In the genomic region with DNA sequence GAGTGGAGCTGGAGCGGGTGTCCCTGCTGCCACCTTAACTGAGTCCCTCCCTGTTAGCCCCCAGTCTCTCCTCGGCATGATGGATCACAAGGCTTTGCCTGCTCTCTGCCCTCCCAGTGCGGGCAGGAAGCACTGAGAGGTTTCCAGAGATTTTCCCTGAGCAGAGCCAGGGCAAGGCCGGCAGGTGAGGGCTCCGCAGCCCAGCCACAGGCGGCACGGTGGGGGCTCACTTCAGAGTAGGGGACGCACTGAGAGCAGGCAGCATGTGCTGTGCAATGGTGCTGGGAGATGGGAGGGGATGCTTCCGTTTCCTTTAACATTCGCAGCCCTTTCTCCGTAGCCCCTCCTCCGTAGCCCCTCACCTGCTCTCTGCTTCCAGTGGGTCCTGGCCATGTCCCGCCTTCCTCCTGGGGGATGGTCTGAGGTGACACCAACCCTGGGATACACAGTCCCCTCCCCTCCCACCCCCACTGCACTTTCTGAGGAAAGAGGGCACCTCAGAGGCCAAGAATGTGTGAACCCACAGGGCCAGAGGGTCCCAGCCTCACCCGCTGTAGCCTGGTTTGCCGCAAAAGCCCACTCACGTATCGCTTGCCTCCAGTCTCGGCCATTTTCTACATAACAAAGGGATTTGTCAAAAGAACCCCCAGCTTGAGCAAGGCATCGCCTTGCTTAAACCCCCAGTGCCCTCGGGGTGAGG, we compare ENCODE assay signal across 1 cellular context.
TF ChIP-seq lines count a peak whose summit lies in the region.

No MANE protein-coding gene starts in this region.

TF ChIP-seq in SK-N-SH treated with all-trans-retinoic acid at 6 μM for 48 hours, 23 proteins besides CTCF, POLR2A, EP300 and RAD21 (continued from another document):
- TF ChIP-seq, protein P1, sequence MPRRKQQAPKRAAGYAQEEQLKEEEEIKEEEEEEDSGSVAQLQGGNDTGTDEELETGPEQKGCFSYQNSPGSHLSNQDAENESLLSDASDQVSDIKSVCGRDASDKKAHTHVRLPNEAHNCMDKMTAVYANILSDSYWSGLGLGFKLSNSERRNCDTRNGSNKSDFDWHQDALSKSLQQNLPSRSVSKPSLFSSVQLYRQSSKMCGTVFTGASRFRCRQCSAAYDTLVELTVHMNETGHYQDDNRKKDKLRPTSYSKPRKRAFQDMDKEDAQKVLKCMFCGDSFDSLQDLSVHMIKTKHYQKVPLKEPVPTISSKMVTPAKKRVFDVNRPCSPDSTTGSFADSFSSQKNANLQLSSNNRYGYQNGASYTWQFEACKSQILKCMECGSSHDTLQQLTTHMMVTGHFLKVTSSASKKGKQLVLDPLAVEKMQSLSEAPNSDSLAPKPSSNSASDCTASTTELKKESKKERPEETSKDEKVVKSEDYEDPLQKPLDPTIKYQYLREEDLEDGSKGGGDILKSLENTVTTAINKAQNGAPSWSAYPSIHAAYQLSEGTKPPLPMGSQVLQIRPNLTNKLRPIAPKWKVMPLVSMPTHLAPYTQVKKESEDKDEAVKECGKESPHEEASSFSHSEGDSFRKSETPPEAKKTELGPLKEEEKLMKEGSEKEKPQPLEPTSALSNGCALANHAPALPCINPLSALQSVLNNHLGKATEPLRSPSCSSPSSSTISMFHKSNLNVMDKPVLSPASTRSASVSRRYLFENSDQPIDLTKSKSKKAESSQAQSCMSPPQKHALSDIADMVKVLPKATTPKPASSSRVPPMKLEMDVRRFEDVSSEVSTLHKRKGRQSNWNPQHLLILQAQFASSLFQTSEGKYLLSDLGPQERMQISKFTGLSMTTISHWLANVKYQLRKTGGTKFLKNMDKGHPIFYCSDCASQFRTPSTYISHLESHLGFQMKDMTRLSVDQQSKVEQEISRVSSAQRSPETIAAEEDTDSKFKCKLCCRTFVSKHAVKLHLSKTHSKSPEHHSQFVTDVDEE (CRISPR knock-in tag; IDR thresholded peaks at IDR 0.05), result no peak
- TF ChIP-seq TCF4 (CRISPR knock-in tag; IDR thresholded peaks at IDR 0.05; ENCODE audit: borderline replicate concordance), result no peak
- TF ChIP-seq BACH2 (CRISPR knock-in tag; IDR thresholded peaks at IDR 0.05; ENCODE audit: borderline replicate concordance), result no peak
- TF ChIP-seq GLIS3 (CRISPR knock-in tag; IDR thresholded peaks at IDR 0.05), result no peak
- TF ChIP-seq, protein P2, sequence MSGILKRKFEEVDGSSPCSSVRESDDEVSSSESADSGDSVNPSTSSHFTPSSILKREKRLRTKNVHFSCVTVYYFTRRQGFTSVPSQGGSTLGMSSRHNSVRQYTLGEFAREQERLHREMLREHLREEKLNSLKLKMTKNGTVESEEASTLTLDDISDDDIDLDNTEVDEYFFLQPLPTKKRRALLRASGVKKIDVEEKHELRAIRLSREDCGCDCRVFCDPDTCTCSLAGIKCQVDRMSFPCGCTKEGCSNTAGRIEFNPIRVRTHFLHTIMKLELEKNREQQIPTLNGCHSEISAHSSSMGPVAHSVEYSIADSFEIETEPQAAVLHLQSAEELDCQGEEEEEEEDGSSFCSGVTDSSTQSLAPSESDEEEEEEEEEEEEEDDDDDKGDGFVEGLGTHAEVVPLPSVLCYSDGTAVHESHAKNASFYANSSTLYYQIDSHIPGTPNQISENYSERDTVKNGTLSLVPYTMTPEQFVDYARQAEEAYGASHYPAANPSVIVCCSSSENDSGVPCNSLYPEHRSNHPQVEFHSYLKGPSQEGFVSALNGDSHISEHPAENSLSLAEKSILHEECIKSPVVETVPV (CRISPR knock-in tag; IDR thresholded peaks at IDR 0.05), result no peak
TF ChIP-seq in SK-N-SH treated with all-trans-retinoic acid at 6 μM for 48 hours: peak in this region for 0.
